28 cellular contexts compared by ENCODE assay signal in the genomic region with DNA sequence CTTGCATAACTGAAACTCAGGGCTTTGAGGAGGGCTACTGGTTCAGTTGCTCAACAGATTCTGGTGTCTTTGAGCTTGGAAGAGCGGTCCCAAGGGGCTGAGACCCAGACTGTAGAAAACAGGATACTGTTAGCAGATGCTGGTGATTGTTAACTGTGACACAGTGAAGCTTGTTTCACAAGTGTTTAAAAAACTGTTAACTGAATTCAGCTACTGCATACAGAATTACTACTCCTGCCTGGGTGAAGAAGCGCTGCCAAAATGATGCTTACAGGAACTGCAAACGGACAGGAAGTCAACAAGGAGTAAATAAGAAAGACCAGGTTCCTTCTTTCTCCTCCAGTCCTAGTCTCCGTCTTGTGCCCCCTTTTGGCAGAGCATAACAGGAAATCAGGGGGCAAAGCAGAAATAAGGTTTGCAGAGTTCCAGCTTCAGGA.
DNase-seq lines count a peak whose midpoint lies in the region; ATAC-seq and TF ChIP-seq lines count a peak whose summit lies in the region.
"Had no signal": no experiment of that assay in that cellular context is flagged by ENCODE, and none has a peak within 500 bp of the region (broad histone marks: within the 10 kb centered on the region; RNA-seq: fewer than 3 reads in every experiment).

No MANE protein-coding gene starts in this region.

- 82 to 88% methylated on average over 2 to 4 of the region's 4 CpGs for WGBS in endodermal cell (ENCODE audit: insufficient coverage in 1 of 2, insufficient read length in 1 of 2), 2 experiments

- BruUV-seq in MCF 10A (replicated peaks; lab: Mats Ljungman, UMichigan), result no TSS peak

- CTCF ChIA-PET in MCF 10A (lab: Yijun Ruan, JAX), result interaction anchor here (0.7 kb wide), 1 partner anchor 24 kb away, joined by 3 read pairs; no protein-coding TSS in a partner anchor

- no peaks in the 10 kb centered on the region for H3K36me3 ChIP-seq in endodermal cell (ENCODE audit: control insufficient read depth, insufficient read depth, low read length)
- H3K36me3 ChIP-seq: thoracic aorta had no signal

- peaks cover 14% of the 10 kb centered on the region for H3K4me1 Mint-ChIP-seq in activated T-cell treated with anti-CD3 and anti-CD28 coated beads, Interleukin-2, amount 50 U/mL, for 72 hours (ENCODE audit: low read depth)
- H3K4me1 Mint-ChIP-seq in endodermal cell (no peaks in the 10 kb centered on the region), MCF 10A (ENCODE audit: insufficient read depth, unreplicated experiment) (no peaks in the 10 kb centered on the region)
- H3K4me1 Mint-ChIP-seq: nephron had no signal

- intact Hi-C loops in MCF 10A (cut with micrococcal nuclease), result no loop called here

- no peaks in the 10 kb centered on the region for H3K27me3 ChIP-seq in endodermal cell (ENCODE audit: control insufficient read depth, insufficient read depth, low read length, poor library complexity, severe bottlenecking)

- no peak overlapping the region for H3K4me3 Mint-ChIP-seq in activated T-cell treated with anti-CD3 and anti-CD28 coated beads, Interleukin-2, amount 50 U/mL, for 72 hours
- H3K4me3 Mint-ChIP-seq in endodermal cell, result no peak overlapping the region
- H3K4me3 Mint-ChIP-seq in MCF 10A (ENCODE audit: unreplicated experiment), result no peak overlapping the region
- H3K4me3 Mint-ChIP-seq: nephron, T-helper 17 cell had no signal

- no peak overlapping the region for H3K9ac ChIP-seq in endodermal cell (ENCODE audit: extremely low read depth, low read length, poor library complexity, severe bottlenecking)

- POLR2A ChIA-PET in MCF 10A (lab: Yijun Ruan, JAX), result interaction anchor here (0.6 kb wide), 1 partner anchor 31 kb away, joined by 3 read pairs; no protein-coding TSS in a partner anchor

- H3K9me3 ChIP-seq in endodermal cell (ENCODE audit: control insufficient read depth, low read length), result peaks cover 17% of the 10 kb centered on the region
- H3K9me3 ChIP-seq: thoracic aorta had no signal

- H3K27me3 Mint-ChIP-seq in activated T-cell treated with anti-CD3 and anti-CD28 coated beads, Interleukin-2, amount 50 U/mL, for 72 hours (ENCODE audit: low read depth), result peaks cover 16% of the 10 kb centered on the region
- H3K27me3 Mint-ChIP-seq in endodermal cell (ENCODE audit: insufficient read depth) (no peaks in the 10 kb centered on the region), MCF 10A (ENCODE audit: insufficient read depth, unreplicated experiment) (peaks cover 27% of the 10 kb centered on the region)

- peaks cover 0 to 2% of the 10 kb centered on the region in 2 donors for H3K36me3 Mint-ChIP-seq in activated T-cell treated with anti-CD3 and anti-CD28 coated beads, Interleukin-2, amount 50 U/mL, for 72 hours (ENCODE audit: insufficient read depth in 2 of 2)
- H3K36me3 Mint-ChIP-seq in endodermal cell (ENCODE audit: low read depth) (no peaks in the 10 kb centered on the region), MCF 10A (ENCODE audit: insufficient read depth, unreplicated experiment) (no peaks in the 10 kb centered on the region)
- H3K36me3 Mint-ChIP-seq: CD14-positive monocyte had no signal

- DNase-seq in activated T-cell treated with anti-CD3 and anti-CD28 coated beads, Interleukin-2, amount 50 U/mL, for 72 hours, result no peak
- DNase-seq in activated T-cell treated with anti-CD3 and anti-CD28 coated beads for 4 hours (no peak), NOMO-1 (lab: John Stamatoyannopoulos, UW; ENCODE audit: unreplicated experiment in 2 of 2) (peak; percentile 12 to 45), endodermal cell (no peak), superior temporal gyrus (ENCODE audit: extremely low spot score) (peak; percentile 24), coronary artery (ENCODE audit: low spot score) (no peak), islet precursor cell (no peak), MCF 10A (ENCODE audit: unreplicated experiment) (no peak)
- DNase-seq: activated CD4-positive, alpha-beta T cell treated with anti-CD3 and anti-CD28 coated beads, Interleukin-2, amount 50 U/mL, for 4 hours; activated naive CD4-positive, alpha-beta T cell; aorta; caudate nucleus; foreskin keratinocyte; GF-D8; GOT3; kidney glomerular epithelial cell; mesenchymal stem cell; NCI-H1417 treated with DMSO at 0.1 percent for 48 hours; NCI-H510A treated with DMSO at 0.1 percent for 48 hours; posterior cingulate gyrus; T-helper 17 cell had no signal

- H3K4me1 ChIP-seq in endodermal cell (ENCODE audit: control insufficient read depth, insufficient read depth, low read length), result no peaks in the 10 kb centered on the region
- H3K4me1 ChIP-seq: A549, foreskin keratinocyte had no signal

- ATAC-seq in activated T-cell treated with anti-CD3 and anti-CD28 coated beads, Interleukin-2, amount 50 U/mL, for 72 hours (replicated peaks in 1 of 2), result no peak
- ATAC-seq: A549, foreskin keratinocyte, K562, Right ventricle myocardium inferior, sciatic nerve, T-helper 17 cell had no signal

- H3K4me3 ChIP-seq in endodermal cell (ENCODE audit: low read length) (no peak overlapping the region), coronary artery (no peak overlapping the region)
- H3K4me3 ChIP-seq: A549, K562, thoracic aorta had no signal

- H3K27ac ChIP-seq in endodermal cell (ENCODE audit: low read depth, low read length) (no peak overlapping the region), coronary artery (no peak overlapping the region)
- H3K27ac ChIP-seq: A549, foreskin keratinocyte, thoracic aorta had no signal

- TF ChIP-seq CTCF in endodermal cell (conservative IDR thresholded peaks at IDR 0.05) (peak; percentile 31), coronary artery (IDR thresholded peaks at IDR 0.05) (no peak), MCF 10A (IDR thresholded peaks at IDR 0.05; ENCODE audit: unreplicated experiment) (no peak)

- H3K27ac Mint-ChIP-seq in activated T-cell treated with anti-CD3 and anti-CD28 coated beads, Interleukin-2, amount 50 U/mL, for 72 hours, result peak overlapping the region; percentile 70
- H3K27ac Mint-ChIP-seq in endodermal cell, result no peak overlapping the region
- H3K27ac Mint-ChIP-seq in MCF 10A (ENCODE audit: low read depth, unreplicated experiment), result no peak overlapping the region
- H3K27ac Mint-ChIP-seq: CD14-positive monocyte, nephron, T-helper 17 cell had no signal

- H3K9me3 Mint-ChIP-seq in activated T-cell treated with anti-CD3 and anti-CD28 coated beads, Interleukin-2, amount 50 U/mL, for 72 hours, result peaks cover 0 to 1% of the 10 kb centered on the region in 2 donors
- H3K9me3 Mint-ChIP-seq in endodermal cell (peaks cover 8% of the 10 kb centered on the region), MCF 10A (ENCODE audit: unreplicated experiment) (no peaks in the 10 kb centered on the region)

Comparison
In these comparisons a context has a peak if more than half of its experiments do, and no peak if none do; other contexts are left out.
1. DNase-seq: peak in NOMO-1 (2 of 2) and superior temporal gyrus (single experiment); none in activated T-cell treated with anti-CD3 and anti-CD28 coated beads, Interleukin-2, amount 50 U/mL, for 72 hours (0 of 2), activated T-cell treated with anti-CD3 and anti-CD28 coated beads for 4 hours (single experiment), endodermal cell (single experiment), coronary artery (single experiment), islet precursor cell (single experiment) and MCF 10A (single experiment).